Comparison of ENCODE assay signal across 29 cellular contexts in the genomic region with DNA sequence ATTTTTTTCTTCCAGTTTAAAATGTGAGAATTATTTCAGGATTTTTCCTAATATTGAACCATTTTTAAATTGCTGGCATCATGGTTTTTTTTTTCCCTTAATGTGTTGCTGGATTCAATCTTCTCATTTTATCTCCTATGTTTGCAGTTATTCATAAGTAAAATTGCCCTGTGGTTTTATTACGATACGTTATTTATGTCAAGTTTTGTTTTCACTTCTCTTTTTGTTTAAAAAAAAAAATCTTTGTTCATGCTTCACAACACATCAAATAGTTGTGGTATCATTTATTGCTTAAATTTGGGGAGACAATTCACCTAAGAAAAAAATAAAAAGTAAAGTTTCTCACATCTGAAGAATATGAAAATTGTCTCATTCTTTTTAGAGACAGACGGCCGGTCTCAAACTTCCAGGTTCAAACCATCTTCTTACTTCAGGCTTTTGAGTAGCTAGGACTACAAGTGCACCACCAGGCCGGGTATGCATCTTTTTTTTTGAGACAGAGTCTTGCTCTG.
"Had no signal": no experiment of that assay in that cellular context is flagged by ENCODE, and none has a peak within 500 bp of the region (broad histone marks: within the 10 kb centered on the region; RNA-seq: fewer than 3 reads in every experiment).

No MANE protein-coding gene starts in this region.

- H3K4me3 Mint-ChIP-seq: activated naive CD8-positive, alpha-beta T cell; activated T-cell treated with anti-CD3 and anti-CD28 coated beads, Interleukin-2, amount 50 U/mL, for 72 hours; central memory CD8-positive, alpha-beta T cell; dendritic cell treated with granulocyte-macrophage colony-stimulating factor and Interleukin-4, amounts not matched to agents 40 ng/mL and 50 ng/mL, for 4 days; mesothelial cell of epicardium; nephron progenitor cell; stimulated activated naive CD8-positive, alpha-beta T cell treated with anti-CD3 and anti-CD28 coated beads, Interleukin-15, Interleukin-2, amounts not matched to agents 100 ng/mL and 50 ng/mL, for 24 hours had no signal

- H3K4me3 ChIP-seq: gastrocnemius medialis, hepatocyte, ovary, skin epidermis, thoracic aorta, uterus had no signal

- H3K4me1 ChIP-seq: gastrocnemius medialis, uterus had no signal

- H3K27ac ChIP-seq: gastrocnemius medialis, hepatocyte, neutrophil, ovary, skin epidermis, thoracic aorta, uterus, VCaP had no signal

- H3K9me3 ChIP-seq: gastrocnemius medialis, neutrophil, ovary, thoracic aorta, uterus had no signal

- H3K27ac Mint-ChIP-seq: activated naive CD8-positive, alpha-beta T cell; activated T-cell treated with anti-CD3 and anti-CD28 coated beads, Interleukin-2, amount 50 U/mL, for 72 hours; dendritic cell treated with granulocyte-macrophage colony-stimulating factor and Interleukin-4, amounts not matched to agents 40 ng/mL and 50 ng/mL, for 4 days; mesothelial cell of epicardium; naive B cell; nephron progenitor cell; progenitor cell of endocrine pancreas; stimulated activated naive CD8-positive, alpha-beta T cell treated with anti-CD3 and anti-CD28 coated beads, Interleukin-15, Interleukin-2, amounts not matched to agents 100 ng/mL and 50 ng/mL, for 24 hours had no signal

- H3K27me3 ChIP-seq: gastrocnemius medialis, hepatocyte, neutrophil, ovary, uterus had no signal

- H3K9me3 Mint-ChIP-seq: dendritic cell treated with granulocyte-macrophage colony-stimulating factor and Interleukin-4, amounts not matched to agents 40 ng/mL and 50 ng/mL, for 4 days; nephron progenitor cell; stimulated activated naive CD8-positive, alpha-beta T cell treated with anti-CD3 and anti-CD28 coated beads, Interleukin-15, Interleukin-2, amounts not matched to agents 100 ng/mL and 50 ng/mL, for 24 hours had no signal

- H3K36me3 ChIP-seq: gastrocnemius medialis, neutrophil, ovary, thoracic aorta, uterus had no signal

- H3K4me1 Mint-ChIP-seq: central memory CD8-positive, alpha-beta T cell had no signal

- H3K36me3 Mint-ChIP-seq: activated naive CD8-positive, alpha-beta T cell; mesothelial cell of epicardium had no signal

- ATAC-seq: activated T-cell treated with anti-CD3 and anti-CD28 coated beads, Interleukin-2, amount 50 U/mL, for 72 hours; gastrocnemius medialis; left colon; sciatic nerve had no signal

- H3K4me2 ChIP-seq: hepatocyte had no signal

- H3K27me3 Mint-ChIP-seq: activated naive CD8-positive, alpha-beta T cell; central memory CD8-positive, alpha-beta T cell; dendritic cell treated with granulocyte-macrophage colony-stimulating factor and Interleukin-4, amounts not matched to agents 40 ng/mL and 50 ng/mL, for 4 days; progenitor cell of endocrine pancreas; stimulated activated naive CD8-positive, alpha-beta T cell treated with anti-CD3 and anti-CD28 coated beads, Interleukin-15, Interleukin-2, amounts not matched to agents 100 ng/mL and 50 ng/mL, for 24 hours had no signal

- H2AFZ ChIP-seq: hepatocyte had no signal

- H3K79me2 ChIP-seq: hepatocyte had no signal

- DNase-seq: activated CD4-positive, alpha-beta T cell treated with anti-CD3 and anti-CD28 coated beads for 4 hours; activated CD4-positive, alpha-beta T cell treated with anti-CD3 and anti-CD28 coated beads, Interleukin-2, amount 50 U/mL, for 4 hours; activated naive CD4-positive, alpha-beta T cell; activated T-cell treated with anti-CD3 and anti-CD28 coated beads for 4 hours; activated T-cell treated with anti-CD3 and anti-CD28 coated beads, Interleukin-2, amount 50 U/mL, for 72 hours; anterior cingulate cortex; effector CD4-positive, alpha-beta T cell; gastrocnemius medialis; left colon; naive B cell; nephron progenitor cell; ovary; retina; stimulated activated CD4-positive, alpha-beta T cell treated with anti-CD3 and anti-CD28 coated beads, Interleukin-12 subunit alpha, Interleukin-12 subunit beta, amount 100 ng/mL, for 4 hours; stimulated activated CD4-positive, alpha-beta T cell treated with anti-CD3 and anti-CD28 coated beads, Interleukin-4, amount 100 ng/mL, for 1 hour; trophoblast cell; uterus had no signal
